Comparison of ENCODE assay signal across 1 cellular context in the genomic region with DNA sequence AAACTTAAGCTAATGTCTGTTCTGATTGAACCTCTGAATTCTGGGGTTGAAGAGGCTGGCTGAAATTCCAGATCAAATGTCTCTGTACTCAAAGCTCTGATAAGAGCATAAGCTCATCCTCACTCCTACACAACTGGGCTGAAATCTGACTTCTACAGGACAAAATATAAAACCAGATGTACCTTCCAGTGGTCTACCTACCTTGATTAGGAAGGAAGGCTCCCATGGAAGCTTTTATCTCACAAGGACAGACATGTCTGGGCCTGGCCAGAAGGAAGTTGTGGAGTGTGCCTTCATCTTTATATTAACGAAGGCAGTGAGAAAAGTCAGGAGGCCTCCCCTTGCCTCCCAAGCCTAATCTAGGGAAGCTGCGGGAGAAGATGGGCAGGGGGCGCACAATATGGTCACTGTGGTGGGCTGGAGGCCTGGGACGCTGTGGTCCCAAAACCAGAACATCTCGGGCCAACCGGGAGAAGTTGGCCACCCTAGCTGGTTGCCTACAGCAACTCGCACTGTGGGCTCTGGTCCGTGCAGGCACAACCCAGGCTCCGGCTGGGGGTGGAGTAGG.
A peak's percentile ranks its signal among the peaks of the same experiment; 100 is the strongest.
TF ChIP-seq lines count a peak whose summit lies in the region.

No MANE protein-coding gene starts in this region.

TF ChIP-seq in K562, 482 proteins besides CTCF, POLR2A, EP300 and RAD21 (continued from another document and continues in another):
- TF ChIP-seq, protein P1, sequence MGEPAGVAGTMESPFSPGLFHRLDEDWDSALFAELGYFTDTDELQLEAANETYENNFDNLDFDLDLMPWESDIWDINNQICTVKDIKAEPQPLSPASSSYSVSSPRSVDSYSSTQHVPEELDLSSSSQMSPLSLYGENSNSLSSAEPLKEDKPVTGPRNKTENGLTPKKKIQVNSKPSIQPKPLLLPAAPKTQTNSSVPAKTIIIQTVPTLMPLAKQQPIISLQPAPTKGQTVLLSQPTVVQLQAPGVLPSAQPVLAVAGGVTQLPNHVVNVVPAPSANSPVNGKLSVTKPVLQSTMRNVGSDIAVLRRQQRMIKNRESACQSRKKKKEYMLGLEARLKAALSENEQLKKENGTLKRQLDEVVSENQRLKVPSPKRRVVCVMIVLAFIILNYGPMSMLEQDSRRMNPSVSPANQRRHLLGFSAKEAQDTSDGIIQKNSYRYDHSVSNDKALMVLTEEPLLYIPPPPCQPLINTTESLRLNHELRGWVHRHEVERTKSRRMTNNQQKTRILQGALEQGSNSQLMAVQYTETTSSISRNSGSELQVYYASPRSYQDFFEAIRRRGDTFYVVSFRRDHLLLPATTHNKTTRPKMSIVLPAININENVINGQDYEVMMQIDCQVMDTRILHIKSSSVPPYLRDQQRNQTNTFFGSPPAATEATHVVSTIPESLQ (CRISPR knock-in tag; IDR thresholded peaks at IDR 0.05), result no peak
- TF ChIP-seq, protein P2, sequence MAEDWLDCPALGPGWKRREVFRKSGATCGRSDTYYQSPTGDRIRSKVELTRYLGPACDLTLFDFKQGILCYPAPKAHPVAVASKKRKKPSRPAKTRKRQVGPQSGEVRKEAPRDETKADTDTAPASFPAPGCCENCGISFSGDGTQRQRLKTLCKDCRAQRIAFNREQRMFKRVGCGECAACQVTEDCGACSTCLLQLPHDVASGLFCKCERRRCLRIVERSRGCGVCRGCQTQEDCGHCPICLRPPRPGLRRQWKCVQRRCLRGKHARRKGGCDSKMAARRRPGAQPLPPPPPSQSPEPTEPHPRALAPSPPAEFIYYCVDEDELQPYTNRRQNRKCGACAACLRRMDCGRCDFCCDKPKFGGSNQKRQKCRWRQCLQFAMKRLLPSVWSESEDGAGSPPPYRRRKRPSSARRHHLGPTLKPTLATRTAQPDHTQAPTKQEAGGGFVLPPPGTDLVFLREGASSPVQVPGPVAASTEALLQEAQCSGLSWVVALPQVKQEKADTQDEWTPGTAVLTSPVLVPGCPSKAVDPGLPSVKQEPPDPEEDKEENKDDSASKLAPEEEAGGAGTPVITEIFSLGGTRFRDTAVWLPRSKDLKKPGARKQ (CRISPR knock-in tag; IDR thresholded peaks at IDR 0.05), result no peak
- TF ChIP-seq PPARD (CRISPR knock-in tag; IDR thresholded peaks at IDR 0.05) (no peak), CREM (IDR thresholded peaks at IDR 0.05; ENCODE audit: low read depth) (0 out of 2 replicates have a peak, but pooled peaks have one; percentile 29), ZC3H4 (CRISPR knock-in tag; IDR thresholded peaks at IDR 0.05; ENCODE audit: borderline replicate concordance) (no peak), NR2C1 (IDR thresholded peaks at IDR 0.05) (no peak), NR2C1 (tag; IDR thresholded peaks at IDR 0.05) (0 out of 2 replicates have a peak, but pooled peaks have one; percentile 31), SREBF2 (CRISPR knock-in tag; IDR thresholded peaks at IDR 0.05) (no peak), ZEB2 (IDR thresholded peaks at IDR 0.05) (peak; percentile 84), ARNT (IDR thresholded peaks at IDR 0.05) (peak in 1 of 2 experiments; percentile 84; a peak in 2 of 4 replicates), MAFK (IDR thresholded peaks at IDR 0.05; ENCODE audit: low read length) (no peak), PHB2 (IDR thresholded peaks at IDR 0.05; ENCODE audit: low read depth) (peak; percentile 84; the same call in 1 of the 2 replicates), SMARCC2 (IDR thresholded peaks at IDR 0.05; ENCODE audit: low read depth) (no peak), TCF3 (CRISPR knock-in tag; IDR thresholded peaks at IDR 0.05) (peak; percentile 95), DACH1 (IDR thresholded peaks at IDR 0.05; ENCODE audit: partially characterized antibody) (no peak), HNRNPUL1 (IDR thresholded peaks at IDR 0.05; ENCODE audit: low read length) (no peak), ZNF696 (CRISPR knock-in tag; conservative IDR thresholded peaks at IDR 0.05) (no peak), FOXM1 (IDR thresholded peaks at IDR 0.05; ENCODE audit: low read depth) (peak; percentile 78), FOXM1 (CRISPR knock-in tag; IDR thresholded peaks at IDR 0.05; ENCODE audit: low read depth) (no peak), ZNF695 (CRISPR knock-in tag; IDR thresholded peaks at IDR 0.05) (no peak), ZNF311 (CRISPR knock-in tag; IDR thresholded peaks at IDR 0.05) (no peak), MCM3 (IDR thresholded peaks at IDR 0.05) (no peak), SNIP1 (IDR thresholded peaks at IDR 0.05; ENCODE audit: low read depth) (no peak), CHCHD3 (CRISPR knock-in tag; IDR thresholded peaks at IDR 0.05) (no peak), ELF2 (CRISPR knock-in tag; IDR thresholded peaks at IDR 0.05) (no peak), SREBF1 (IDR thresholded peaks at IDR 0.05; ENCODE audit: borderline replicate concordance, low read depth, low read length) (no peak), MBD2 (IDR thresholded peaks at IDR 0.05; ENCODE audit: borderline replicate concordance, low read depth) (0 out of 2 replicates have a peak, but pooled peaks have one; percentile 15)
- TF ChIP-seq, protein P3, sequence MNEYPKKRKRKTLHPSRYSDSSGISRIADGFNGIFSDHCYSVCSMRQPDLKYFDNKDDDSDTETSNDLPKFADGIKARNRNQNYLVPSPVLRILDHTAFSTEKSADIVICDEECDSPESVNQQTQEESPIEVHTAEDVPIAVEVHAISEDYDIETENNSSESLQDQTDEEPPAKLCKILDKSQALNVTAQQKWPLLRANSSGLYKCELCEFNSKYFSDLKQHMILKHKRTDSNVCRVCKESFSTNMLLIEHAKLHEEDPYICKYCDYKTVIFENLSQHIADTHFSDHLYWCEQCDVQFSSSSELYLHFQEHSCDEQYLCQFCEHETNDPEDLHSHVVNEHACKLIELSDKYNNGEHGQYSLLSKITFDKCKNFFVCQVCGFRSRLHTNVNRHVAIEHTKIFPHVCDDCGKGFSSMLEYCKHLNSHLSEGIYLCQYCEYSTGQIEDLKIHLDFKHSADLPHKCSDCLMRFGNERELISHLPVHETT (CRISPR knock-in tag; conservative IDR thresholded peaks at IDR 0.05 in 1 of 2, IDR thresholded peaks at IDR 0.05 in 1 of 2), result no peak
- TF ChIP-seq, protein P4, sequence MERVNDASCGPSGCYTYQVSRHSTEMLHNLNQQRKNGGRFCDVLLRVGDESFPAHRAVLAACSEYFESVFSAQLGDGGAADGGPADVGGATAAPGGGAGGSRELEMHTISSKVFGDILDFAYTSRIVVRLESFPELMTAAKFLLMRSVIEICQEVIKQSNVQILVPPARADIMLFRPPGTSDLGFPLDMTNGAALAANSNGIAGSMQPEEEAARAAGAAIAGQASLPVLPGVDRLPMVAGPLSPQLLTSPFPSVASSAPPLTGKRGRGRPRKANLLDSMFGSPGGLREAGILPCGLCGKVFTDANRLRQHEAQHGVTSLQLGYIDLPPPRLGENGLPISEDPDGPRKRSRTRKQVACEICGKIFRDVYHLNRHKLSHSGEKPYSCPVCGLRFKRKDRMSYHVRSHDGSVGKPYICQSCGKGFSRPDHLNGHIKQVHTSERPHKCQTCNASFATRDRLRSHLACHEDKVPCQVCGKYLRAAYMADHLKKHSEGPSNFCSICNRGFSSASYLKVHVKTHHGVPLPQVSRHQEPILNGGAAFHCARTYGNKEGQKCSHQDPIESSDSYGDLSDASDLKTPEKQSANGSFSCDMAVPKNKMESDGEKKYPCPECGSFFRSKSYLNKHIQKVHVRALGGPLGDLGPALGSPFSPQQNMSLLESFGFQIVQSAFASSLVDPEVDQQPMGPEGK (CRISPR knock-in tag; IDR thresholded peaks at IDR 0.05; ENCODE audit: borderline replicate concordance), result no peak
- TF ChIP-seq, protein P5, sequence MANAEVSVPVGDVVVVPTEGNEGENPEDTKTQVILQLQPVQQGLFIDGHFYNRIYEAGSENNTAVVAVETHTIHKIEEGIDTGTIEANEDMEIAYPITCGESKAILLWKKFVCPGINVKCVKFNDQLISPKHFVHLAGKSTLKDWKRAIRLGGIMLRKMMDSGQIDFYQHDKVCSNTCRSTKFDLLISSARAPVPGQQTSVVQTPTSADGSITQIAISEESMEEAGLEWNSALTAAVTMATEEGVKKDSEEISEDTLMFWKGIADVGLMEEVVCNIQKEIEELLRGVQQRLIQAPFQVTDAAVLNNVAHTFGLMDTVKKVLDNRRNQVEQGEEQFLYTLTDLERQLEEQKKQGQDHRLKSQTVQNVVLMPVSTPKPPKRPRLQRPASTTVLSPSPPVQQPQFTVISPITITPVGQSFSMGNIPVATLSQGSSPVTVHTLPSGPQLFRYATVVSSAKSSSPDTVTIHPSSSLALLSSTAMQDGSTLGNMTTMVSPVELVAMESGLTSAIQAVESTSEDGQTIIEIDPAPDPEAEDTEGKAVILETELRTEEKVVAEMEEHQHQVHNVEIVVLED (CRISPR knock-in tag; IDR thresholded peaks at IDR 0.05), result no peak
- TF ChIP-seq, protein P6, sequence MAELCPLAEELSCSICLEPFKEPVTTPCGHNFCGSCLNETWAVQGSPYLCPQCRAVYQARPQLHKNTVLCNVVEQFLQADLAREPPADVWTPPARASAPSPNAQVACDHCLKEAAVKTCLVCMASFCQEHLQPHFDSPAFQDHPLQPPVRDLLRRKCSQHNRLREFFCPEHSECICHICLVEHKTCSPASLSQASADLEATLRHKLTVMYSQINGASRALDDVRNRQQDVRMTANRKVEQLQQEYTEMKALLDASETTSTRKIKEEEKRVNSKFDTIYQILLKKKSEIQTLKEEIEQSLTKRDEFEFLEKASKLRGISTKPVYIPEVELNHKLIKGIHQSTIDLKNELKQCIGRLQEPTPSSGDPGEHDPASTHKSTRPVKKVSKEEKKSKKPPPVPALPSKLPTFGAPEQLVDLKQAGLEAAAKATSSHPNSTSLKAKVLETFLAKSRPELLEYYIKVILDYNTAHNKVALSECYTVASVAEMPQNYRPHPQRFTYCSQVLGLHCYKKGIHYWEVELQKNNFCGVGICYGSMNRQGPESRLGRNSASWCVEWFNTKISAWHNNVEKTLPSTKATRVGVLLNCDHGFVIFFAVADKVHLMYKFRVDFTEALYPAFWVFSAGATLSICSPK (IDR thresholded peaks at IDR 0.05; ENCODE audit: borderline replicate concordance), result no peak
- TF ChIP-seq, protein P7, sequence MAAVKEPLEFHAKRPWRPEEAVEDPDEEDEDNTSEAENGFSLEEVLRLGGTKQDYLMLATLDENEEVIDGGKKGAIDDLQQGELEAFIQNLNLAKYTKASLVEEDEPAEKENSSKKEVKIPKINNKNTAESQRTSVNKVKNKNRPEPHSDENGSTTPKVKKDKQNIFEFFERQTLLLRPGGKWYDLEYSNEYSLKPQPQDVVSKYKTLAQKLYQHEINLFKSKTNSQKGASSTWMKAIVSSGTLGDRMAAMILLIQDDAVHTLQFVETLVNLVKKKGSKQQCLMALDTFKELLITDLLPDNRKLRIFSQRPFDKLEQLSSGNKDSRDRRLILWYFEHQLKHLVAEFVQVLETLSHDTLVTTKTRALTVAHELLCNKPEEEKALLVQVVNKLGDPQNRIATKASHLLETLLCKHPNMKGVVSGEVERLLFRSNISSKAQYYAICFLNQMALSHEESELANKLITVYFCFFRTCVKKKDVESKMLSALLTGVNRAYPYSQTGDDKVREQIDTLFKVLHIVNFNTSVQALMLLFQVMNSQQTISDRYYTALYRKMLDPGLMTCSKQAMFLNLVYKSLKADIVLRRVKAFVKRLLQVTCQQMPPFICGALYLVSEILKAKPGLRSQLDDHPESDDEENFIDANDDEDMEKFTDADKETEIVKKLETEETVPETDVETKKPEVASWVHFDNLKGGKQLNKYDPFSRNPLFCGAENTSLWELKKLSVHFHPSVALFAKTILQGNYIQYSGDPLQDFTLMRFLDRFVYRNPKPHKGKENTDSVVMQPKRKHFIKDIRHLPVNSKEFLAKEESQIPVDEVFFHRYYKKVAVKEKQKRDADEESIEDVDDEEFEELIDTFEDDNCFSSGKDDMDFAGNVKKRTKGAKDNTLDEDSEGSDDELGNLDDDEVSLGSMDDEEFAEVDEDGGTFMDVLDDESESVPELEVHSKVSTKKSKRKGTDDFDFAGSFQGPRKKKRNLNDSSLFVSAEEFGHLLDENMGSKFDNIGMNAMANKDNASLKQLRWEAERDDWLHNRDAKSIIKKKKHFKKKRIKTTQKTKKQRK (IDR thresholded peaks at IDR 0.05; ENCODE audit: borderline replicate concordance, low read depth, low read length), result no peak
- TF ChIP-seq, protein P8, sequence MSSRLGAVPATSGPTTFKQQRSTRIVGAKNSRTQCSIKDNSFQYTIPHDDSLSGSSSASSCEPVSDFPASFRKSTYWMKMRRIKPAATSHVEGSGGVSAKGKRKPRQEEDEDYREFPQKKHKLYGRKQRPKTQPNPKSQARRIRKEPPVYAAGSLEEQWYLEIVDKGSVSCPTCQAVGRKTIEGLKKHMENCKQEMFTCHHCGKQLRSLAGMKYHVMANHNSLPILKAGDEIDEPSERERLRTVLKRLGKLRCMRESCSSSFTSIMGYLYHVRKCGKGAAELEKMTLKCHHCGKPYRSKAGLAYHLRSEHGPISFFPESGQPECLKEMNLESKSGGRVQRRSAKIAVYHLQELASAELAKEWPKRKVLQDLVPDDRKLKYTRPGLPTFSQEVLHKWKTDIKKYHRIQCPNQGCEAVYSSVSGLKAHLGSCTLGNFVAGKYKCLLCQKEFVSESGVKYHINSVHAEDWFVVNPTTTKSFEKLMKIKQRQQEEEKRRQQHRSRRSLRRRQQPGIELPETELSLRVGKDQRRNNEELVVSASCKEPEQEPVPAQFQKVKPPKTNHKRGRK (tag; IDR thresholded peaks at IDR 0.05), result no peak
- TF ChIP-seq, protein P9, sequence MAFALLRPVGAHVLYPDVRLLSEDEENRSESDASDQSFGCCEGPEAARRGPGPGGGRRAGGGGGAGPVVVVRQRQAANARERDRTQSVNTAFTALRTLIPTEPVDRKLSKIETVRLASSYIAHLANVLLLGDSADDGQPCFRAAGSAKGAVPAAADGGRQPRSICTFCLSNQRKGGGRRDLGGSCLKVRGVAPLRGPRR (CRISPR knock-in tag; IDR thresholded peaks at IDR 0.05), result no peak
- TF ChIP-seq, protein P10, sequence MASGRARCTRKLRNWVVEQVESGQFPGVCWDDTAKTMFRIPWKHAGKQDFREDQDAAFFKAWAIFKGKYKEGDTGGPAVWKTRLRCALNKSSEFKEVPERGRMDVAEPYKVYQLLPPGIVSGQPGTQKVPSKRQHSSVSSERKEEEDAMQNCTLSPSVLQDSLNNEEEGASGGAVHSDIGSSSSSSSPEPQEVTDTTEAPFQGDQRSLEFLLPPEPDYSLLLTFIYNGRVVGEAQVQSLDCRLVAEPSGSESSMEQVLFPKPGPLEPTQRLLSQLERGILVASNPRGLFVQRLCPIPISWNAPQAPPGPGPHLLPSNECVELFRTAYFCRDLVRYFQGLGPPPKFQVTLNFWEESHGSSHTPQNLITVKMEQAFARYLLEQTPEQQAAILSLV (tag; IDR thresholded peaks at IDR 0.05), result no peak
- TF ChIP-seq, protein P11, sequence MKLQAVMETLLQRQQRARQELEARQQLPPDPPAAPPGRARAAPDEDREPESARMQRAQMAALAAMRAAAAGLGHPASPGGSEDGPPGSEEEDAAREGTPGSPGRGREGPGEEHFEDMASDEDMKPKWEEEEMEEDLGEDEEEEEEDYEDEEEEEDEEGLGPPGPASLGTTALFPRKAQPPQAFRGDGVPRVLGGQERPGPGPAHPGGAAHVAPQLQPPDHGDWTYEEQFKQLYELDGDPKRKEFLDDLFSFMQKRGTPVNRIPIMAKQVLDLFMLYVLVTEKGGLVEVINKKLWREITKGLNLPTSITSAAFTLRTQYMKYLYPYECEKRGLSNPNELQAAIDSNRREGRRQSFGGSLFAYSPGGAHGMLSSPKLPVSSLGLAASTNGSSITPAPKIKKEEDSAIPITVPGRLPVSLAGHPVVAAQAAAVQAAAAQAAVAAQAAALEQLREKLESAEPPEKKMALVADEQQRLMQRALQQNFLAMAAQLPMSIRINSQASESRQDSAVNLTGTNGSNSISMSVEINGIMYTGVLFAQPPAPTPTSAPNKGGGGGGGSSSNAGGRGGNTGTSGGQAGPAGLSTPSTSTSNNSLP (IDR thresholded peaks at IDR 0.05; ENCODE audit: borderline replicate concordance, low read depth, low read length), result peak; percentile 64; the same call in 1 of the 2 replicates
- TF ChIP-seq, protein P12, sequence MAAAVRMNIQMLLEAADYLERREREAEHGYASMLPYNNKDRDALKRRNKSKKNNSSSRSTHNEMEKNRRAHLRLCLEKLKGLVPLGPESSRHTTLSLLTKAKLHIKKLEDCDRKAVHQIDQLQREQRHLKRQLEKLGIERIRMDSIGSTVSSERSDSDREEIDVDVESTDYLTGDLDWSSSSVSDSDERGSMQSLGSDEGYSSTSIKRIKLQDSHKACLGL (CRISPR knock-in tag; IDR thresholded peaks at IDR 0.05; ENCODE audit: borderline replicate concordance, poor library complexity, severe bottlenecking), result no peak
